In genomic region chr11:101914349-101914736, GRCh38 we compare ENCODE assay signal across 8 cellular contexts. TPM values are rescaled to one million over a fixed set of nuclear protein-coding genes. Genes with fewer than 3 reads are reported as not detected.
DNase-seq lines count a peak whose midpoint lies in the region; ATAC-seq and TF ChIP-seq lines count a peak whose summit lies in the region.

No MANE protein-coding gene starts in this region.

- H3K27me3 ChIP-seq in mononuclear cell (ENCODE audit: insufficient read depth, low read length) = no peaks in the 10 kb centered on the region

- TF ChIP-seq CTCF in AG09319 (IDR thresholded peaks at IDR 0.05; ENCODE audit: low read depth, low read length) (no peak), choroid plexus epithelial cell (conservative IDR thresholded peaks at IDR 0.05; ENCODE audit: low read depth, low read length) (no peak)

- peaks cover 22 to 24% (median 22%) of the 10 kb centered on the region in 3 donors for H3K4me1 Mint-ChIP-seq in IgD-negative memory B cell

- peak overlapping the region; percentile 93 to 98 (median 94) for H3K4me3 Mint-ChIP-seq in IgD-negative memory B cell

- peak; percentile 36 for DNase-seq in AG09319 (ENCODE audit: extremely low read depth, low read depth)
- peak; percentile 75 for DNase-seq in choroid plexus epithelial cell (ENCODE audit: low read depth)
- DNase-seq in effector CD4-positive, alpha-beta T cell = no peak
- DNase-seq in DMS114 treated with DMSO at 0.1 percent for 48 hours (lab: John Stamatoyannopoulos, UW; ENCODE audit: unreplicated experiment) = no peak
- no peak for DNase-seq in NCI-H2171 (lab: John Stamatoyannopoulos, UW)

- ATAC-seq in GM18870 (IDR thresholded peaks at IDR 0.05; ENCODE audit: unreplicated experiment) = no peak

- peak overlapping the region; percentile 96 to 99 (median 97) for H3K27ac Mint-ChIP-seq in IgD-negative memory B cell

- no peaks in the 10 kb centered on the region for H3K9me3 Mint-ChIP-seq in IgD-negative memory B cell

- H3K36me3 Mint-ChIP-seq in IgD-negative memory B cell = no peaks in the 10 kb centered on the region

- no peaks in the 10 kb centered on the region for H3K9me3 ChIP-seq in mononuclear cell (ENCODE audit: low read depth, low read length)

- H3K4me3 ChIP-seq in choroid plexus epithelial cell (ENCODE audit: low read depth, low read length) (peak overlapping the region; percentile 92), mononuclear cell (ENCODE audit: low read length) (peak overlapping the region; percentile 54)

- no peaks in the 10 kb centered on the region for H3K27me3 Mint-ChIP-seq in IgD-negative memory B cell

- peaks cover 15% of the 10 kb centered on the region for H3K4me1 ChIP-seq in mononuclear cell (ENCODE audit: insufficient read depth, low read length)

RNA-seq across cellular contexts. Expression of gene CEP126, which starts 0.5 kb away (rescaled TPM):
- polyA plus RNA-seq in IgD-negative memory B cell = 0.50 TPM
- 0.63 TPM for total RNA-seq in mononuclear cell

RNA-seq across cellular contexts. Expression of gene ANGPTL5, which starts 2.0 kb away (rescaled TPM):
- not detected for polyA plus RNA-seq in IgD-negative memory B cell
- 0.10 TPM for total RNA-seq in mononuclear cell

Comparison
In these comparisons a context has a peak if more than half of its experiments do, and no peak if none do; other contexts are left out.
1. DNase-seq: peak in AG09319 (single experiment) and choroid plexus epithelial cell (single experiment); none in effector CD4-positive, alpha-beta T cell (single experiment), DMS114 treated with DMSO at 0.1 percent for 48 hours (single experiment) and NCI-H2171 (single experiment).